ENCODE assay signal across 19 cellular contexts in the genomic region with DNA sequence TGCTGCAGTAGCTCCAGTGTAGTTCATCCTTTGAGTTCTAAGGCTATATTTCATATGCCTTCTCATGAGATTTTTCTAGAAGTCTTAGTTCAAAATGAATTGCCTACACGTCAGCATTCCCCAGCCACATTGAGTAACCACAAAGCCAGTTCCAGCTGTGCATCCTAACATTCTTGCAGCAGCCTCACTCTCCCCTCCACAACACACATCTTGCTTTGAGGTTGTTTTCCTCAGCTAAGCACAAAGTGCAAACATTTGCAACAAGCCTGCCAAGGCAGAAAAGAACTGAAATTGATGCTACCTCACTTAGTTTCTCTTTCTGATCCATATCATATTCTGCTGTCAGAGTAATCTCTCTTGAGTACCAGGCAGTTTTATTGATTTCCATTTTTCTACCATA.
DNase-seq lines count a peak whose midpoint lies in the region; ATAC-seq lines count a peak whose summit lies in the region.
"Had no signal": no experiment of that assay in that cellular context is flagged by ENCODE, and none has a peak within 500 bp of the region (broad histone marks: within the 10 kb centered on the region; RNA-seq: fewer than 3 reads in every experiment).

No MANE protein-coding gene starts in this region.

- no peak overlapping the region for H3K9ac ChIP-seq in adipocyte (ENCODE audit: low read length)

- DNase-seq in A172 (ENCODE audit: low spot score) (peak; percentile 21), GM04504 (ENCODE audit: low read depth) (peak; percentile 42), adipocyte (ENCODE audit: low read depth) (peak; percentile 53), fibroblast of peridontal ligament (ENCODE audit: extremely low read depth) (peak; percentile 87), NCI-H1694 treated with DMSO at 0.1 percent for 48 hours (lab: John Stamatoyannopoulos, UW) (no peak)
- DNase-seq: activated CD4-positive, alpha-beta T cell treated with anti-CD3 and anti-CD28 coated beads, Interleukin-2, amount 10 ng/mL, durations not matched to agents 24 days and 14 days; activated CD8-positive, alpha-beta memory T cell treated with anti-CD3 and anti-CD28 coated beads, Interleukin-2, amount 50 U/mL, for 48 hours; activated gamma-delta T cell; CD8-positive, alpha-beta memory T cell; gastrocnemius medialis; left cardiac atrium; NCI-H345; stimulated activated CD4-positive, alpha-beta T cell treated with anti-CD3 and anti-CD28 coated beads, Interleukin-12 subunit alpha, Interleukin-12 subunit beta, amount 100 ng/mL, for 4 hours; SW 1271 had no signal

- no peak overlapping the region for H3K4me3 ChIP-seq in adipocyte (ENCODE audit: low read length)
- H3K4me3 ChIP-seq: A549, gastrocnemius medialis had no signal

- no peak for ATAC-seq in HG03095 (IDR thresholded peaks at IDR 0.05; ENCODE audit: unreplicated experiment)
- no peak for ATAC-seq in GM19397 (IDR thresholded peaks at IDR 0.05; ENCODE audit: unreplicated experiment)
- ATAC-seq in HG03469 (IDR thresholded peaks at IDR 0.05; ENCODE audit: unreplicated experiment) = no peak
- ATAC-seq: A549; gastrocnemius medialis; left cardiac atrium; stimulated activated effector memory CD8-positive, alpha-beta T cell treated with anti-CD3 and anti-CD28 coated beads, Interleukin-12 subunit alpha, Interleukin-12 subunit beta, amount 100 ng/mL, for 72 hours had no signal

- peaks cover 2% of the 10 kb centered on the region for H3K4me1 ChIP-seq in adipocyte (ENCODE audit: control insufficient read depth, insufficient read depth, low read length)
- H3K4me1 ChIP-seq: gastrocnemius medialis had no signal

- no peaks in the 10 kb centered on the region for H3K9me3 ChIP-seq in adipocyte (ENCODE audit: control insufficient read depth, low read length)
- H3K9me3 ChIP-seq: A549, gastrocnemius medialis had no signal

- H3K27me3 ChIP-seq in adipocyte (replicated peaks; ENCODE audit: control insufficient read depth, insufficient read depth, low read length) = peaks cover 5% of the 10 kb centered on the region
- H3K27me3 ChIP-seq: gastrocnemius medialis had no signal

- H3K36me3 ChIP-seq in adipocyte (ENCODE audit: control insufficient read depth, insufficient read depth, low read length, severe bottlenecking) = no peaks in the 10 kb centered on the region
- H3K36me3 ChIP-seq: gastrocnemius medialis had no signal
